Comparison of ENCODE assay signal across 10 cellular contexts in genomic region chr7:35204031-35204430, GRCh38. TPM values are rescaled to one million over a fixed set of nuclear protein-coding genes. Genes with fewer than 3 reads are reported as not detected.
"Had no signal": no experiment of that assay in that cellular context is flagged by ENCODE, and none has a peak within 500 bp of the region (broad histone marks: within the 10 kb centered on the region; RNA-seq: fewer than 3 reads in every experiment).

No MANE protein-coding gene starts in this region.

RNA-seq across cellular contexts. Expression of gene TBX20, which starts 49.9 kb away (rescaled TPM):
- total RNA-seq: mammary epithelial cell; naive thymus-derived CD8-positive, alpha-beta T cell; osteoblast; pancreas; sigmoid colon; temporal lobe; ureter had no signal
- polyA plus RNA-seq: immature natural killer cell; mammary epithelial cell; naive thymus-derived CD8-positive, alpha-beta T cell; pancreas; small intestine; thymus had no signal
